8 cellular contexts compared by ENCODE assay signal in genomic region chrX:63686878-63687714, GRCh38.
DNase-seq lines count a peak whose midpoint lies in the region; ATAC-seq and TF ChIP-seq lines count a peak whose summit lies in the region.

No MANE protein-coding gene starts in this region.

- H3K4me2 ChIP-seq in DND-41 (ENCODE audit: insufficient read depth, low read length), result no peak overlapping the region

- no peak overlapping the region for H2AFZ ChIP-seq in DND-41 (ENCODE audit: low read depth, low read length)

- H4K20me1 ChIP-seq in DND-41 (ENCODE audit: insufficient read depth, low read length), result no peaks in the 10 kb centered on the region

- H3K4me1 ChIP-seq in DND-41 (ENCODE audit: insufficient read depth, low read length) (no peaks in the 10 kb centered on the region), neutrophil (ENCODE audit: control insufficient read depth in 1 of 2, insufficient read depth in 1 of 2, low read depth in 1 of 2, low read length in 1 of 2) (no peaks in the 10 kb centered on the region)

- peak; percentile 73 for TF ChIP-seq CTCF in DND-41 (IDR thresholded peaks at IDR 0.05; ENCODE audit: borderline replicate concordance, extremely low read depth, low read length, poor library complexity, severe bottlenecking)
- TF ChIP-seq CTCF in neutrophil (IDR thresholded peaks at IDR 0.05), result peak; percentile 15

- no peak overlapping the region for H3K9ac ChIP-seq in DND-41 (ENCODE audit: low read depth, low read length)

- H3K36me3 ChIP-seq in DND-41 (ENCODE audit: insufficient read depth, low read length) (peaks cover 27% of the 10 kb centered on the region; the same call in 1 of the 2 replicates), neutrophil (no peaks in the 10 kb centered on the region)

- H3K79me2 ChIP-seq in DND-41 (ENCODE audit: insufficient read depth, low read length), result no peaks in the 10 kb centered on the region

- H3K27ac ChIP-seq in DND-41 (ENCODE audit: low read length) (no peak overlapping the region), neutrophil (no peak overlapping the region)

- no peaks in the 10 kb centered on the region for H3K27me3 ChIP-seq in DND-41 (ENCODE audit: insufficient read depth, low read length, poor library complexity)
- H3K27me3 ChIP-seq in neutrophil, result no peaks in the 10 kb centered on the region

- peak; percentile 62; the same call in 1 of the 3 replicates for ATAC-seq in DND-41 (ENCODE audit: insufficient read depth, low read depth)
- ATAC-seq in HG03139 (IDR thresholded peaks at IDR 0.05; ENCODE audit: unreplicated experiment), result no peak

- TF ChIP-seq POLR2A in erythroblast (IDR thresholded peaks at IDR 0.05; ENCODE audit: low read length), result no peak

- no peak overlapping the region for H3K4me3 ChIP-seq in DND-41 (ENCODE audit: low read depth in 1 of 2, low read length in 2 of 2)
- H3K4me3 ChIP-seq in neutrophil (ENCODE audit: low read depth in 1 of 2, low read length in 1 of 2), result no peak overlapping the region

- no peaks in the 10 kb centered on the region for H3K9me3 ChIP-seq in DND-41 (ENCODE audit: insufficient read depth, low read length, severe bottlenecking)
- no peaks in the 10 kb centered on the region for H3K9me3 ChIP-seq in neutrophil

- DNase-seq in DND-41 (peak; percentile 19), GM19240 (ENCODE audit: insufficient read length, low spot score) (peak; percentile 14), HuH-7 (ENCODE audit: low spot score) (peak; percentile 4), SKM-1 treated with dmso at 0.1 percent for 144 hours (lab: John Stamatoyannopoulos, UW; ENCODE audit: unreplicated experiment) (peak; percentile 3), erythroblast (lab: John Stamatoyannopoulos, UW) (peak; percentile 14 to 57), activated gamma-delta T cell treated with Interleukin-2 at 50 U/mL for 16 hours (no peak)
